Comparison of ENCODE assay signal across 2 cellular contexts in genomic region chr12:57645990-57646658, GRCh38. TPM values are rescaled to one million over a fixed set of nuclear protein-coding genes. Genes with fewer than 3 reads are reported as not detected.
"Had no signal": no experiment of that assay in that cellular context is flagged by ENCODE, and none has a peak within 500 bp of the region (broad histone marks: within the 10 kb centered on the region; RNA-seq: fewer than 3 reads in every experiment).

No MANE protein-coding gene starts in this region.

RNA-seq across cellular contexts. Expression of gene B4GALNT1, which starts 13.1 kb away (rescaled TPM):
- polyA plus RNA-seq: naive thymus-derived CD4-positive, alpha-beta T cell had no signal

RNA-seq across cellular contexts. Expression of gene ARHGEF25, which starts 34.9 kb away (rescaled TPM):
- total RNA-seq: activated B cell treated with CpG ODN at 0.5 μM for 24 hours had no signal
- polyA plus RNA-seq: naive thymus-derived CD4-positive, alpha-beta T cell had no signal
